ENCODE assay signal across 17 cellular contexts in the genomic region with DNA sequence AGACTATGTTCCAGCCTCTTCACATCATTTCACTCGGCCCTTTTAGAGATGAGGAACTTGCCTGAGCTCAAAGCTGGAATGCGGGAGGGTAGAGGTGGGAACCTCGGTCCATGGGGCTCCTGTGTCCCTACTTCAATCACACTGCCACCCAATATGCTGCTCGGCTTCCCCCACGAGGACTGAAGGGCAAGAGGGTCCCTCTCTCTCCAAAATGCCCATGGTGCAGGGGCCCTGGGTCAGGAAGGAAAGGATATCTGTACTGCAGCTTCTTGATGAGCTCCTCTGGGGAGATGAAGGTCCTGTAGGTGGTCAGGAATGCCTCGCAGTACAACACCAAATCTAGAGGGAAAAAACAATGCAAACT. TPM values are rescaled to one million over a fixed set of nuclear protein-coding genes. Genes with fewer than 3 reads are reported as not detected.
DNase-seq lines count a peak whose midpoint lies in the region; ATAC-seq and TF ChIP-seq lines count a peak whose summit lies in the region.
"Had no signal": no experiment of that assay in that cellular context is flagged by ENCODE, and none has a peak within 500 bp of the region (broad histone marks: within the 10 kb centered on the region; RNA-seq: fewer than 3 reads in every experiment).

No MANE protein-coding gene starts in this region.

- peak overlapping the region; percentile 28 for H4K12ac ChIP-seq in trophoblast cell (ENCODE audit: low read depth, low read length)

- intact Hi-C loops in uterus (cut with DNase I; ENCODE audit: low total_unique reads): loop anchor here (2.0 kb wide), 1 partner anchor 149 kb away; the partner anchor contains the start of gene RAPGEF1

- H3K4me3 ChIP-seq in trophoblast cell (ENCODE audit: low read depth, low read length) (no peak overlapping the region), uterus (no peak overlapping the region)
- H3K4me3 ChIP-seq: adrenal gland, SK-N-MC had no signal

- H3K27ac ChIP-seq in trophoblast cell (ENCODE audit: low read depth, low read length) (peak overlapping the region; percentile 79), uterus (no peak overlapping the region)
- H3K27ac ChIP-seq: adrenal gland, SK-N-MC had no signal

- no peak overlapping the region for H3K4me3 Mint-ChIP-seq in T-helper 2 cell treated with Interferon-gamma antibody and Interleukin-4, amounts not matched to agents 5 μg/mL and 100 μg/mL, for 36 hours
- peak overlapping the region in 1 of 4 donors; percentile 66 for H3K4me3 Mint-ChIP-seq in IgD-negative memory B cell
- no peak overlapping the region for H3K4me3 Mint-ChIP-seq in activated naive CD8-positive, alpha-beta T cell treated with anti-CD3 and anti-CD28 coated beads, Interleukin-2, amount 50 U/mL, for 24 hours

- WGBS in trophoblast cell (ENCODE audit: extremely low coverage, insufficient coverage, insufficient read length): no CpG with 5 or more reads among the region's 6 CpGs

- peak overlapping the region; percentile 1 for H3K9ac ChIP-seq in trophoblast cell (ENCODE audit: low read length)

- no peaks in the 10 kb centered on the region for H3K27me3 ChIP-seq in trophoblast cell (ENCODE audit: insufficient read depth, low read length)
- no peaks in the 10 kb centered on the region for H3K27me3 ChIP-seq in uterus
- H3K27me3 ChIP-seq: adrenal gland had no signal

- peak overlapping the region; percentile 58 for H3K18ac ChIP-seq in trophoblast cell (ENCODE audit: low read length)

- TF ChIP-seq CTCF in uterus (IDR thresholded peaks at IDR 0.05): no peak

- no peak overlapping the region for H3K23ac ChIP-seq in trophoblast cell (ENCODE audit: low read length)

- H3K9me3 Mint-ChIP-seq in T-helper 2 cell treated with Interferon-gamma antibody and Interleukin-4, amounts not matched to agents 5 μg/mL and 100 μg/mL, for 36 hours: no peaks in the 10 kb centered on the region
- no peaks in the 10 kb centered on the region for H3K9me3 Mint-ChIP-seq in IgD-negative memory B cell
- no peaks in the 10 kb centered on the region for H3K9me3 Mint-ChIP-seq in activated naive CD8-positive, alpha-beta T cell treated with anti-CD3 and anti-CD28 coated beads, Interleukin-2, amount 50 U/mL, for 24 hours

- peak overlapping the region; percentile 70 for H3K27ac Mint-ChIP-seq in T-helper 2 cell treated with Interferon-gamma antibody and Interleukin-4, amounts not matched to agents 5 μg/mL and 100 μg/mL, for 36 hours
- peak overlapping the region; percentile 80 to 93 (median 92) for H3K27ac Mint-ChIP-seq in IgD-negative memory B cell
- H3K27ac Mint-ChIP-seq in activated naive CD8-positive, alpha-beta T cell treated with anti-CD3 and anti-CD28 coated beads, Interleukin-2, amount 50 U/mL, for 24 hours: peak overlapping the region; percentile 33

- ATAC-seq in activated naive CD8-positive, alpha-beta T cell treated with anti-CD3 and anti-CD28 coated beads, Interleukin-2, amount 50 U/mL, for 24 hours: no peak

- H3K27me3 Mint-ChIP-seq in T-helper 2 cell treated with Interferon-gamma antibody and Interleukin-4, amounts not matched to agents 5 μg/mL and 100 μg/mL, for 36 hours (ENCODE audit: low read depth): no peaks in the 10 kb centered on the region
- H3K27me3 Mint-ChIP-seq in IgD-negative memory B cell: no peaks in the 10 kb centered on the region
- no peaks in the 10 kb centered on the region for H3K27me3 Mint-ChIP-seq in activated naive CD8-positive, alpha-beta T cell treated with anti-CD3 and anti-CD28 coated beads, Interleukin-2, amount 50 U/mL, for 24 hours

- peaks cover 16% of the 10 kb centered on the region for H3K79me1 ChIP-seq in trophoblast cell (ENCODE audit: low read length)

- peaks cover 82 to 85% of the 10 kb centered on the region in 2 experiments for H3K36me3 ChIP-seq in trophoblast cell (ENCODE audit: control insufficient read depth in 1 of 2, insufficient read depth in 2 of 2, low read length in 2 of 2)
- no peaks in the 10 kb centered on the region for H3K36me3 ChIP-seq in uterus

- peak overlapping the region; percentile 71 for H4K91ac ChIP-seq in trophoblast cell (ENCODE audit: low read depth, low read length)

- no peak for DNase-seq in T-helper 2 cell treated with Interferon-gamma antibody and Interleukin-4, amounts not matched to agents 5 μg/mL and 100 μg/mL, for 36 hours (ENCODE audit: low spot score)
- DNase-seq in T-helper 2 cell: no peak
- no peak for DNase-seq in activated naive CD8-positive, alpha-beta T cell treated with anti-CD3 and anti-CD28 coated beads, Interleukin-2, amount 50 U/mL, for 24 hours
- DNase-seq in trophoblast cell: no peak
- DNase-seq in uterus: no peak
- no peak for DNase-seq in NCI-H82 treated with DMSO at 0.1 percent for 48 hours (lab: John Stamatoyannopoulos, UW; ENCODE audit: unreplicated experiment)
- DNase-seq in islet precursor cell: no peak
- DNase-seq: GOT3, NCI-H1694 had no signal

- H3K4me1 ChIP-seq in trophoblast cell (ENCODE audit: control insufficient read depth in 1 of 2, insufficient read depth in 2 of 2, low read length in 2 of 2): peaks cover 21 to 24% of the 10 kb centered on the region in 2 experiments
- H3K4me1 ChIP-seq in uterus: no peaks in the 10 kb centered on the region
- H3K4me1 ChIP-seq: adrenal gland had no signal

- TF ChIP-seq POLR2A in uterus (IDR thresholded peaks at IDR 0.05): no peak

- peak overlapping the region; percentile 52 for H2BK120ac ChIP-seq in trophoblast cell (ENCODE audit: insufficient read depth, low read length, poor library complexity)

- peak overlapping the region; percentile 47 for H2BK5ac ChIP-seq in trophoblast cell (ENCODE audit: low read depth, low read length, poor library complexity)

- peaks cover 15% of the 10 kb centered on the region for H3K4me1 Mint-ChIP-seq in T-helper 2 cell treated with Interferon-gamma antibody and Interleukin-4, amounts not matched to agents 5 μg/mL and 100 μg/mL, for 36 hours (ENCODE audit: low read depth)
- peaks cover 9 to 15% (median 10%) of the 10 kb centered on the region in 3 donors for H3K4me1 Mint-ChIP-seq in IgD-negative memory B cell
- peaks cover 27% of the 10 kb centered on the region for H3K4me1 Mint-ChIP-seq in activated naive CD8-positive, alpha-beta T cell treated with anti-CD3 and anti-CD28 coated beads, Interleukin-2, amount 50 U/mL, for 24 hours

- no peak overlapping the region for H3K4ac ChIP-seq in trophoblast cell (ENCODE audit: low read depth, low read length)

- H3K79me2 ChIP-seq in trophoblast cell (ENCODE audit: control insufficient read depth, insufficient read depth, low read length, poor library complexity): no peaks in the 10 kb centered on the region

- peak overlapping the region; percentile 59 for H2AK5ac ChIP-seq in trophoblast cell (ENCODE audit: low read length)

- peak overlapping the region; percentile 40 for H4K8ac ChIP-seq in trophoblast cell (ENCODE audit: low read depth, low read length)

- peak overlapping the region; percentile 74 for H2BK12ac ChIP-seq in trophoblast cell (ENCODE audit: low read length)

- H2AFZ ChIP-seq in trophoblast cell (ENCODE audit: insufficient read depth, low read length, poor library complexity): no peak overlapping the region

- H3K9me3 ChIP-seq in trophoblast cell (ENCODE audit: insufficient read depth, low read depth, low read length) (peaks cover 2% of the 10 kb centered on the region), uterus (no peaks in the 10 kb centered on the region)
- H3K9me3 ChIP-seq: adrenal gland had no signal

- H3K4me2 ChIP-seq in trophoblast cell (ENCODE audit: low read length): no peak overlapping the region

- H3K14ac ChIP-seq in trophoblast cell (ENCODE audit: low read length): peak overlapping the region; percentile 47

- H3K36me3 Mint-ChIP-seq in T-helper 2 cell treated with Interferon-gamma antibody and Interleukin-4, amounts not matched to agents 5 μg/mL and 100 μg/mL, for 36 hours (ENCODE audit: low read depth): peaks cover 37% of the 10 kb centered on the region
- no peaks in the 10 kb centered on the region for H3K36me3 Mint-ChIP-seq in IgD-negative memory B cell
- peaks cover 14% of the 10 kb centered on the region for H3K36me3 Mint-ChIP-seq in activated naive CD8-positive, alpha-beta T cell treated with anti-CD3 and anti-CD28 coated beads, Interleukin-2, amount 50 U/mL, for 24 hours (ENCODE audit: low read depth)

RNA-seq across cellular contexts. Expression of gene PRRT1B, which starts 46.5 kb away (rescaled TPM):
- polyA plus RNA-seq in IgD-negative memory B cell: not detected
- polyA plus RNA-seq in trophoblast cell (2013): 2.8 and 3.0 TPM in 2 replicates
- not detected for total RNA-seq in uterus
- total RNA-seq: adrenal gland, endothelial cell of umbilical vein, frontal cortex, NCI-H460, PC-3, temporal lobe had no signal
- polyA plus RNA-seq: adrenal gland, endothelial cell of umbilical vein had no signal

Comparison
In these comparisons a context has a peak if more than half of its experiments do, and no peak if none do; other contexts are left out.
1. H3K27ac Mint-ChIP-seq: peak in every context shown above with its lines; median percentile 92 in IgD-negative memory B cell; 70 in T-helper 2 cell treated with Interferon-gamma antibody and Interleukin-4, amounts not matched to agents 5 μg/mL and 100 μg/mL, for 36 hours; 33 in activated naive CD8-positive, alpha-beta T cell treated with anti-CD3 and anti-CD28 coated beads, Interleukin-2, amount 50 U/mL, for 24 hours.